In the genomic region with DNA sequence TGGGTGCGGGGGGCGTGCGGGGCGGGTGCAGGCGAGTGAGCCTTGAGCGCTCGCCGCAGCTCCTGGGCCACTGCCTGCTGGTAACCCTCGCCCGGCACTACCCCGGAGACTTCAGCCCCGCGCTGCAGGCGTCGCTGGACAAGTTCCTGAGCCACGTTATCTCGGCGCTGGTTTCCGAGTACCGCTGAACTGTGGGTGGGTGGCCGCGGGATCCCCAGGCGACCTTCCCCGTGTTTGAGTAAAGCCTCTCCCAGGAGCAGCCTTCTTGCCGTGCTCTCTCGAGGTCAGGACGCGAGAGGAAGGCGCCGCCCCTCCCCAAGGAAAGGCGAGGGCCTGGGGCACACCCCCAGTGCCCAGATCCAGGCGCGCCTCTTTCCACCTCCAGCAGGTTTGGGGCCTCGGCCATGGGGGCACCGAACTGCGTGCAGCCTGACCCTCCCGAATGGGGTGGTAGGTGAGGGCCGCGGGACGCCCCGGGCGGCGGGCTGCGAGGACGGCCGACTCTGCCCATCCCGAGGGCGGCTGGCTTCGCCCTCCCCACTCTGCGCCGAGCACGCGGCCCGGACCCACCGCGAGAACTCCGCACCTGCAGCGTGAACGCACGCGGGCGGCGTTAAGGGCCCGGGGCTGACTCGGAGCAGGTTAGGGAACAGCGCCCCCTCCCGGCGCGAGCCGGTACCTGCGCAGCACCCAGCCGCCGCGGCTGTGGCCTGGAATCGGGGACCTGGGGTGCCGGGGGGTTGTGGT, we compare ENCODE assay signal across 1 cellular context.
TF ChIP-seq lines count a peak whose summit lies in the region.

No MANE protein-coding gene starts in this region.

TF ChIP-seq in HepG2, 621 proteins besides CTCF, POLR2A, EP300 and RAD21 (continued from another document and continues in another):
- TF ChIP-seq, protein P1, sequence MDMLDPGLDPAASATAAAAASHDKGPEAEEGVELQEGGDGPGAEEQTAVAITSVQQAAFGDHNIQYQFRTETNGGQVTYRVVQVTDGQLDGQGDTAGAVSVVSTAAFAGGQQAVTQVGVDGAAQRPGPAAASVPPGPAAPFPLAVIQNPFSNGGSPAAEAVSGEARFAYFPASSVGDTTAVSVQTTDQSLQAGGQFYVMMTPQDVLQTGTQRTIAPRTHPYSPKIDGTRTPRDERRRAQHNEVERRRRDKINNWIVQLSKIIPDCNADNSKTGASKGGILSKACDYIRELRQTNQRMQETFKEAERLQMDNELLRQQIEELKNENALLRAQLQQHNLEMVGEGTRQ (IDR thresholded peaks at IDR 0.05; ENCODE audit: low read depth, low read length): no peak
- TF ChIP-seq, protein P1 (CRISPR knock-in tag; IDR thresholded peaks at IDR 0.05; ENCODE audit: borderline replicate concordance): peak; percentile 52; the same call in 1 of the 2 replicates
- TF ChIP-seq MXD4 (CRISPR knock-in tag; IDR thresholded peaks at IDR 0.05) (peak; percentile 98), RAD51 (IDR thresholded peaks at IDR 0.05; ENCODE audit: borderline replicate concordance) (no peak), ZNF720 (CRISPR knock-in tag; IDR thresholded peaks at IDR 0.05) (peak; percentile 75), ZNF839 (CRISPR knock-in tag; IDR thresholded peaks at IDR 0.05; ENCODE audit: borderline replicate concordance) (peak; percentile 74; the same call in 1 of the 2 replicates), PPARG (CRISPR knock-in tag; conservative IDR thresholded peaks at IDR 0.05) (peak; percentile 58), ZNF44 (CRISPR knock-in tag; IDR thresholded peaks at IDR 0.05) (peak; percentile 98), ZNF589 (CRISPR knock-in tag; conservative IDR thresholded peaks at IDR 0.05) (peak; percentile 98), ZKSCAN5 (CRISPR knock-in tag; IDR thresholded peaks at IDR 0.05) (no peak), MBNL3 (CRISPR knock-in tag; conservative IDR thresholded peaks at IDR 0.05) (no peak), GABPB1 (CRISPR knock-in tag; IDR thresholded peaks at IDR 0.05) (peak; percentile 79), ZBTB1 (CRISPR knock-in tag; IDR thresholded peaks at IDR 0.05; ENCODE audit: borderline replicate concordance) (peak; percentile 75), ZEB1 (IDR thresholded peaks at IDR 0.05; ENCODE audit: insufficient replicate concordance, low read depth) (no peak), ZNF598 (CRISPR knock-in tag; IDR thresholded peaks at IDR 0.05; ENCODE audit: borderline replicate concordance) (peak; percentile 99), IRX3 (CRISPR knock-in tag; IDR thresholded peaks at IDR 0.05; ENCODE audit: borderline replicate concordance, low read depth) (peak; percentile 97; the same call in 1 of the 2 replicates), HOXA7 (CRISPR knock-in tag; IDR thresholded peaks at IDR 0.05) (no peak), ZNF615 (CRISPR knock-in tag; IDR thresholded peaks at IDR 0.05; ENCODE audit: borderline replicate concordance) (peak; percentile 88), ZNF7 (CRISPR knock-in tag; IDR thresholded peaks at IDR 0.05) (no peak), SUZ12 (IDR thresholded peaks at IDR 0.05; ENCODE audit: low read depth, low read length) (no peak), ZNF543 (CRISPR knock-in tag; IDR thresholded peaks at IDR 0.05) (peak; percentile 98), ELF3 (CRISPR knock-in tag; IDR thresholded peaks at IDR 0.05) (peak; percentile 86), ZNF761 (CRISPR knock-in tag; conservative IDR thresholded peaks at IDR 0.05) (peak; percentile 98), ZNF570 (CRISPR knock-in tag; IDR thresholded peaks at IDR 0.05; ENCODE audit: borderline replicate concordance) (peak; percentile 93; the same call in 1 of the 2 replicates), RELA (CRISPR knock-in tag; IDR thresholded peaks at IDR 0.05) (0 out of 2 replicates have a peak, but pooled peaks have one; percentile 55), ZNF34 (CRISPR knock-in tag; IDR thresholded peaks at IDR 0.05; ENCODE audit: borderline replicate concordance) (peak; percentile 95), TOPORS (CRISPR knock-in tag; IDR thresholded peaks at IDR 0.05) (peak; percentile 99), NFE2L1 (CRISPR knock-in tag; IDR thresholded peaks at IDR 0.05; ENCODE audit: borderline replicate concordance) (peak; percentile 93), ZNF510 (CRISPR knock-in tag; IDR thresholded peaks at IDR 0.05; ENCODE audit: low read depth) (peak; percentile 99), TARDBP (CRISPR knock-in tag; IDR thresholded peaks at IDR 0.05) (peak; percentile 97), SALL1 (CRISPR knock-in tag; IDR thresholded peaks at IDR 0.05) (peak; percentile 99), ZNF567 (CRISPR knock-in tag; IDR thresholded peaks at IDR 0.05; ENCODE audit: borderline replicate concordance) (peak; percentile 43; the same call in 1 of the 2 replicates), CENPT (CRISPR knock-in tag; IDR thresholded peaks at IDR 0.05; ENCODE audit: low read depth) (peak; percentile 99), FIP1L1 (IDR thresholded peaks at IDR 0.05; ENCODE audit: borderline replicate concordance, insufficient read depth, low read depth, low read length) (no peak), ZNF562 (CRISPR knock-in tag; IDR thresholded peaks at IDR 0.05; ENCODE audit: borderline replicate concordance) (peak; percentile 93; the same call in 1 of the 2 replicates), TCF7 (IDR thresholded peaks at IDR 0.05; ENCODE audit: low read depth) (no peak), FOXP1 (IDR thresholded peaks at IDR 0.05) (no peak), FOXP1 (CRISPR knock-in tag; IDR thresholded peaks at IDR 0.05) (no peak), ARNT2 (CRISPR knock-in tag; IDR thresholded peaks at IDR 0.05; ENCODE audit: low read depth) (peak; percentile 100), TEAD3 (CRISPR knock-in tag; optimal IDR thresholded peaks at IDR 0.05; ENCODE audit: borderline replicate concordance) (peak; percentile 69), ZNF557 (CRISPR knock-in tag; IDR thresholded peaks at IDR 0.05) (peak; percentile 85), KDM5B (CRISPR knock-in tag; IDR thresholded peaks at IDR 0.05; ENCODE audit: borderline replicate concordance) (peak; percentile 100), ZNF496 (CRISPR knock-in tag; IDR thresholded peaks at IDR 0.05; ENCODE audit: insufficient replicate concordance) (peak; percentile 79)
- TF ChIP-seq, protein P2, sequence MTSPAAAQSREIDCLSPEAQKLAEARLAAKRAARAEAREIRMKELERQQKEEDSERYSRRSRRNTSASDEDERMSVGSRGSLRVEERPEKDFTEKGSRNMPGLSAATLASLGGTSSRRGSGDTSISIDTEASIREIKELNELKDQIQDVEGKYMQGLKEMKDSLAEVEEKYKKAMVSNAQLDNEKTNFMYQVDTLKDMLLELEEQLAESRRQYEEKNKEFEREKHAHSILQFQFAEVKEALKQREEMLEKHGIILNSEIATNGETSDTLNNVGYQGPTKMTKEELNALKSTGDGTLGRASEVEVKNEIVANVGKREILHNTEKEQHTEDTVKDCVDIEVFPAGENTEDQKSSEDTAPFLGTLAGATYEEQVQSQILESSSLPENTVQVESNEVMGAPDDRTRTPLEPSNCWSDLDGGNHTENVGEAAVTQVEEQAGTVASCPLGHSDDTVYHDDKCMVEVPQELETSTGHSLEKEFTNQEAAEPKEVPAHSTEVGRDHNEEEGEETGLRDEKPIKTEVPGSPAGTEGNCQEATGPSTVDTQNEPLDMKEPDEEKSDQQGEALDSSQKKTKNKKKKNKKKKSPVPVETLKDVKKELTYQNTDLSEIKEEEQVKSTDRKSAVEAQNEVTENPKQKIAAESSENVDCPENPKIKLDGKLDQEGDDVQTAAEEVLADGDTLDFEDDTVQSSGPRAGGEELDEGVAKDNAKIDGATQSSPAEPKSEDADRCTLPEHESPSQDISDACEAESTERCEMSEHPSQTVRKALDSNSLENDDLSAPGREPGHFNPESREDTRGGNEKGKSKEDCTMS (CRISPR knock-in tag; conservative IDR thresholded peaks at IDR 0.05): no peak
- TF ChIP-seq, protein P3, sequence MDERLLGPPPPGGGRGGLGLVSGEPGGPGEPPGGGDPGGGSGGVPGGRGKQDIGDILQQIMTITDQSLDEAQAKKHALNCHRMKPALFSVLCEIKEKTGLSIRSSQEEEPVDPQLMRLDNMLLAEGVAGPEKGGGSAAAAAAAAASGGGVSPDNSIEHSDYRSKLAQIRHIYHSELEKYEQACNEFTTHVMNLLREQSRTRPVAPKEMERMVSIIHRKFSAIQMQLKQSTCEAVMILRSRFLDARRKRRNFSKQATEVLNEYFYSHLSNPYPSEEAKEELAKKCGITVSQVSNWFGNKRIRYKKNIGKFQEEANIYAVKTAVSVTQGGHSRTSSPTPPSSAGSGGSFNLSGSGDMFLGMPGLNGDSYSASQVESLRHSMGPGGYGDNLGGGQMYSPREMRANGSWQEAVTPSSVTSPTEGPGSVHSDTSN (CRISPR knock-in tag; IDR thresholded peaks at IDR 0.05): no peak
- TF ChIP-seq, protein P4, sequence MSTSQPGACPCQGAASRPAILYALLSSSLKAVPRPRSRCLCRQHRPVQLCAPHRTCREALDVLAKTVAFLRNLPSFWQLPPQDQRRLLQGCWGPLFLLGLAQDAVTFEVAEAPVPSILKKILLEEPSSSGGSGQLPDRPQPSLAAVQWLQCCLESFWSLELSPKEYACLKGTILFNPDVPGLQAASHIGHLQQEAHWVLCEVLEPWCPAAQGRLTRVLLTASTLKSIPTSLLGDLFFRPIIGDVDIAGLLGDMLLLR (CRISPR knock-in tag; IDR thresholded peaks at IDR 0.05): peak; percentile 99
- TF ChIP-seq, protein P5, sequence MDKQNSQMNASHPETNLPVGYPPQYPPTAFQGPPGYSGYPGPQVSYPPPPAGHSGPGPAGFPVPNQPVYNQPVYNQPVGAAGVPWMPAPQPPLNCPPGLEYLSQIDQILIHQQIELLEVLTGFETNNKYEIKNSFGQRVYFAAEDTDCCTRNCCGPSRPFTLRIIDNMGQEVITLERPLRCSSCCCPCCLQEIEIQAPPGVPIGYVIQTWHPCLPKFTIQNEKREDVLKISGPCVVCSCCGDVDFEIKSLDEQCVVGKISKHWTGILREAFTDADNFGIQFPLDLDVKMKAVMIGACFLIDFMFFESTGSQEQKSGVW (CRISPR knock-in tag; IDR thresholded peaks at IDR 0.05; ENCODE audit: borderline replicate concordance): peak; percentile 73; the same call in 1 of the 2 replicates
- TF ChIP-seq, protein P6, sequence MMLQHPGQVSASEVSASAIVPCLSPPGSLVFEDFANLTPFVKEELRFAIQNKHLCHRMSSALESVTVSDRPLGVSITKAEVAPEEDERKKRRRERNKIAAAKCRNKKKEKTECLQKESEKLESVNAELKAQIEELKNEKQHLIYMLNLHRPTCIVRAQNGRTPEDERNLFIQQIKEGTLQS (CRISPR knock-in tag; IDR thresholded peaks at IDR 0.05): peak; percentile 69; the same call in 1 of the 2 replicates
- TF ChIP-seq, protein P7, sequence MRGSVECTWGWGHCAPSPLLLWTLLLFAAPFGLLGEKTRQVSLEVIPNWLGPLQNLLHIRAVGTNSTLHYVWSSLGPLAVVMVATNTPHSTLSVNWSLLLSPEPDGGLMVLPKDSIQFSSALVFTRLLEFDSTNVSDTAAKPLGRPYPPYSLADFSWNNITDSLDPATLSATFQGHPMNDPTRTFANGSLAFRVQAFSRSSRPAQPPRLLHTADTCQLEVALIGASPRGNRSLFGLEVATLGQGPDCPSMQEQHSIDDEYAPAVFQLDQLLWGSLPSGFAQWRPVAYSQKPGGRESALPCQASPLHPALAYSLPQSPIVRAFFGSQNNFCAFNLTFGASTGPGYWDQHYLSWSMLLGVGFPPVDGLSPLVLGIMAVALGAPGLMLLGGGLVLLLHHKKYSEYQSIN (CRISPR knock-in tag; IDR thresholded peaks at IDR 0.05; ENCODE audit: borderline replicate concordance): no peak
- TF ChIP-seq, protein P8, sequence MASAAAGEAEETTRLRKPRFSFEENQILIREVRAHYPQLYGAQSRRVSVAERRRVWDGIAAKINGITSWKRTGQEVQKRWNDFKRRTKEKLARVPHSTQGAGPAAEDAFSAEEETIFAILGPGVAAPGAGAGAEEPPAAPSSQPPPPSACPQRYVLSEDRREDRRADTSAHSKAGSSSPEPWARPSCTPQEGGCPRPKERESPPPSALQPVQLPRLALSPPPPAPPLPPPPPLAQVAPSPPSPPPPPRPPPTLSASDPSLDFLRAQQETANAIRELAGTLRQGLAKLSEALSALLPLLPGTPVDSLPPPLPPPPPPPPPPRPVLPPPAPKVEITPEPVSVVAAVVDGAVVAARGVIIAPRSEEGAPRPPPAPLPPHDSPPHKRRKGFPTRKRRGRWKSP (CRISPR knock-in tag; IDR thresholded peaks at IDR 0.05): peak; percentile 99
- TF ChIP-seq, protein P9, sequence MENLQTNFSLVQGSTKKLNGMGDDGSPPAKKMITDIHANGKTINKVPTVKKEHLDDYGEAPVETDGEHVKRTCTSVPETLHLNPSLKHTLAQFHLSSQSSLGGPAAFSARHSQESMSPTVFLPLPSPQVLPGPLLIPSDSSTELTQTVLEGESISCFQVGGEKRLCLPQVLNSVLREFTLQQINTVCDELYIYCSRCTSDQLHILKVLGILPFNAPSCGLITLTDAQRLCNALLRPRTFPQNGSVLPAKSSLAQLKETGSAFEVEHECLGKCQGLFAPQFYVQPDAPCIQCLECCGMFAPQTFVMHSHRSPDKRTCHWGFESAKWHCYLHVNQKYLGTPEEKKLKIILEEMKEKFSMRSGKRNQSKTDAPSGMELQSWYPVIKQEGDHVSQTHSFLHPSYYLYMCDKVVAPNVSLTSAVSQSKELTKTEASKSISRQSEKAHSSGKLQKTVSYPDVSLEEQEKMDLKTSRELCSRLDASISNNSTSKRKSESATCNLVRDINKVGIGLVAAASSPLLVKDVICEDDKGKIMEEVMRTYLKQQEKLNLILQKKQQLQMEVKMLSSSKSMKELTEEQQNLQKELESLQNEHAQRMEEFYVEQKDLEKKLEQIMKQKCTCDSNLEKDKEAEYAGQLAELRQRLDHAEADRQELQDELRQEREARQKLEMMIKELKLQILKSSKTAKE (CRISPR knock-in tag; IDR thresholded peaks at IDR 0.05; ENCODE audit: borderline replicate concordance): peak; percentile 87; the same call in 1 of the 2 replicates
- TF ChIP-seq, protein P10, sequence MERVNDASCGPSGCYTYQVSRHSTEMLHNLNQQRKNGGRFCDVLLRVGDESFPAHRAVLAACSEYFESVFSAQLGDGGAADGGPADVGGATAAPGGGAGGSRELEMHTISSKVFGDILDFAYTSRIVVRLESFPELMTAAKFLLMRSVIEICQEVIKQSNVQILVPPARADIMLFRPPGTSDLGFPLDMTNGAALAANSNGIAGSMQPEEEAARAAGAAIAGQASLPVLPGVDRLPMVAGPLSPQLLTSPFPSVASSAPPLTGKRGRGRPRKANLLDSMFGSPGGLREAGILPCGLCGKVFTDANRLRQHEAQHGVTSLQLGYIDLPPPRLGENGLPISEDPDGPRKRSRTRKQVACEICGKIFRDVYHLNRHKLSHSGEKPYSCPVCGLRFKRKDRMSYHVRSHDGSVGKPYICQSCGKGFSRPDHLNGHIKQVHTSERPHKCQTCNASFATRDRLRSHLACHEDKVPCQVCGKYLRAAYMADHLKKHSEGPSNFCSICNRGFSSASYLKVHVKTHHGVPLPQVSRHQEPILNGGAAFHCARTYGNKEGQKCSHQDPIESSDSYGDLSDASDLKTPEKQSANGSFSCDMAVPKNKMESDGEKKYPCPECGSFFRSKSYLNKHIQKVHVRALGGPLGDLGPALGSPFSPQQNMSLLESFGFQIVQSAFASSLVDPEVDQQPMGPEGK (CRISPR knock-in tag; IDR thresholded peaks at IDR 0.05): peak; percentile 91
